In genomic region chr4:103425406-103425805, GRCh38 we compare ENCODE assay signal across 30 cellular contexts.
DNase-seq lines count a peak whose midpoint lies in the region; ATAC-seq, FAIRE-seq and TF ChIP-seq lines count a peak whose summit lies in the region.
"Had no signal": no experiment of that assay in that cellular context is flagged by ENCODE, and none has a peak within 500 bp of the region (broad histone marks: within the 10 kb centered on the region; RNA-seq: fewer than 3 reads in every experiment).

No MANE protein-coding gene starts in this region.

- peaks cover 4% of the 10 kb centered on the region; the same call in 1 of the 2 replicates for H3K9me2 ChIP-seq in GM23338 (ENCODE audit: insufficient read depth)

- H3K36me3 ChIP-seq in GM23338 (ENCODE audit: insufficient read depth) (no peaks in the 10 kb centered on the region), RWPE2 (ENCODE audit: low read depth) (no peaks in the 10 kb centered on the region)
- H3K36me3 ChIP-seq: lower lobe of right lung, prostate gland, tibial artery had no signal

- H3K79me2 ChIP-seq in GM23338 (replicated peaks; ENCODE audit: insufficient read depth): no peaks in the 10 kb centered on the region

- no peak for TF ChIP-seq RAD21 in A549 (conservative IDR thresholded peaks at IDR 0.05 in 1 of 2, IDR thresholded peaks at IDR 0.05 in 1 of 2)

- no peaks in the 10 kb centered on the region for H3K9me3 ChIP-seq in A549
- H3K9me3 ChIP-seq in RWPE2 (ENCODE audit: severe bottlenecking): no peaks in the 10 kb centered on the region
- H3K9me3 ChIP-seq: lower lobe of right lung, prostate gland, tibial artery had no signal

- H3K9me3 Mint-ChIP-seq in GM23338 (peaks cover 12% of the 10 kb centered on the region), chondrocyte (ENCODE audit: low read depth) (no peaks in the 10 kb centered on the region)

- no peak overlapping the region for H2AFZ ChIP-seq in GM23338

- FAIRE-seq in A549 (lab: Jason Lieb, UNC): no peak
- FAIRE-seq: GM19239, H54, HTR-8/SVneo had no signal

- H4K20me1 ChIP-seq in GM23338 (replicated peaks; ENCODE audit: insufficient read depth): no peaks in the 10 kb centered on the region

- H3K4me2 ChIP-seq in A549 (peak overlapping the region; percentile 51), GM23338 (peak overlapping the region; percentile 66)
- H3K4me2 ChIP-seq: KMS-11 had no signal

- H3K27me3 Mint-ChIP-seq in GM23338 (ENCODE audit: insufficient read depth, low read depth, poor library complexity) (no peaks in the 10 kb centered on the region), chondrocyte (ENCODE audit: low read depth) (peaks cover 11% of the 10 kb centered on the region)
- H3K27me3 Mint-ChIP-seq: dendritic cell treated with granulocyte-macrophage colony-stimulating factor and Interleukin-4, amounts not matched to agents 40 ng/mL and 50 ng/mL, for 4 days had no signal

- no peak overlapping the region for H3K4me3 ChIP-seq in A549
- H3K4me3 ChIP-seq in GM23338: no peak overlapping the region
- no peak overlapping the region for H3K4me3 ChIP-seq in RWPE2 (ENCODE audit: severe bottlenecking)
- H3K4me3 ChIP-seq: lower lobe of right lung, prostate gland, tibial artery had no signal

- no peak for TF ChIP-seq EP300 in A549 (IDR thresholded peaks at IDR 0.05)

- no peaks in the 10 kb centered on the region for H3K27me3 ChIP-seq in GM23338 (ENCODE audit: insufficient read depth)
- H3K27me3 ChIP-seq in RWPE2 (ENCODE audit: insufficient read depth, poor library complexity, severe bottlenecking): no peaks in the 10 kb centered on the region
- H3K27me3 ChIP-seq: foreskin keratinocyte, tibial artery had no signal

- H3K36me3 Mint-ChIP-seq in GM23338 (ENCODE audit: low read depth) (peaks cover 11% of the 10 kb centered on the region), chondrocyte (ENCODE audit: low read depth) (no peaks in the 10 kb centered on the region)
- H3K36me3 Mint-ChIP-seq: naive thymus-derived CD8-positive, alpha-beta T cell had no signal

- DNase-seq in A549 (ENCODE audit: low read depth in 1 of 2, low spot score in 1 of 2) (no peak), GM23338 (ENCODE audit: low spot score) (no peak), RWPE2 (ENCODE audit: low spot score) (no peak), left lobe of liver (ENCODE audit: low spot score) (peak; percentile 64), NCI-H146 treated with DMSO at 0.1 percent for 48 hours (lab: John Stamatoyannopoulos, UW; ENCODE audit: unreplicated experiment) (no peak), CD1c-positive myeloid dendritic cell (ENCODE audit: extremely low spot score) (no peak), chondrocyte (ENCODE audit: low spot score) (no peak), NCI-H2081 (lab: John Stamatoyannopoulos, UW) (no peak)
- DNase-seq: activated CD4-positive, alpha-beta T cell treated with anti-CD3 and anti-CD28 coated beads, Interleukin-2, amount 50 U/mL, for 4 hours; activated T-cell treated with anti-CD3 and anti-CD28 coated beads, Interleukin-2, amount 50 U/mL, for 48 hours; central memory CD4-positive, alpha-beta T cell; DND-41; GF-D8; head of caudate nucleus; lower lobe of right lung; MM.1S; naive thymus-derived CD8-positive, alpha-beta T cell; NCI-H2081 treated with DMSO at 0.1 percent for 48 hours; occipital lobe; RPMI8226; stimulated activated CD4-positive, alpha-beta T cell treated with anti-CD3 and anti-CD28 coated beads, Interleukin-2, amount 100 ng/mL, for 48 hours; tibial artery had no signal

- H3K4me3 Mint-ChIP-seq in GM23338 (no peak overlapping the region), chondrocyte (ENCODE audit: unreplicated experiment) (no peak overlapping the region)
- H3K4me3 Mint-ChIP-seq: dendritic cell treated with granulocyte-macrophage colony-stimulating factor and Interleukin-4, amounts not matched to agents 40 ng/mL and 50 ng/mL, for 4 days; naive thymus-derived CD8-positive, alpha-beta T cell had no signal

- peak overlapping the region; percentile 85 for H3K27ac Mint-ChIP-seq in GM23338
- H3K27ac Mint-ChIP-seq in chondrocyte (ENCODE audit: unreplicated experiment): no peak overlapping the region
- H3K27ac Mint-ChIP-seq: dendritic cell treated with granulocyte-macrophage colony-stimulating factor and Interleukin-4, amounts not matched to agents 40 ng/mL and 50 ng/mL, for 4 days; naive thymus-derived CD8-positive, alpha-beta T cell had no signal

- POLR2A ChIA-PET in A549 (lab: Yijun Ruan, JAX): interaction anchor here (0.6 kb wide), 1 partner anchor 349 kb away, joined by 3 read pairs; no protein-coding TSS in a partner anchor

- WGBS in A549 (ENCODE audit: missing lambda C conversion rate): 33% methylated on average over 1 of the region's 1 CpG

- H3K27ac ChIP-seq in A549: peak overlapping the region in 1 of 2 experiments; percentile 7; a peak in 1 of 6 replicates
- no peak overlapping the region for H3K27ac ChIP-seq in GM23338 (ENCODE audit: low read depth)
- peak overlapping the region; percentile 6 for H3K27ac ChIP-seq in RWPE2 (ENCODE audit: poor library complexity, severe bottlenecking)
- H3K27ac ChIP-seq: foreskin keratinocyte, KMS-11, lower lobe of right lung, prostate gland, tibial artery had no signal

- peaks cover 35% of the 10 kb centered on the region for H3K4me1 ChIP-seq in A549
- peaks cover 55% of the 10 kb centered on the region for H3K4me1 ChIP-seq in GM23338 (ENCODE audit: insufficient read depth)
- peaks cover 11% of the 10 kb centered on the region for H3K4me1 ChIP-seq in RWPE2 (ENCODE audit: insufficient read depth, poor library complexity, severe bottlenecking)
- H3K4me1 ChIP-seq: foreskin keratinocyte, lower lobe of right lung, prostate gland, tibial artery had no signal

- peak in 1 of 2 experiments; percentile 55; a peak in 1 of 6 replicates for ATAC-seq in A549
- no peak for ATAC-seq in GM23338
- ATAC-seq in RWPE2 (ENCODE audit: low read depth): no peak
- peak; percentile 74 for ATAC-seq in left lobe of liver
- ATAC-seq: foreskin keratinocyte; naive thymus-derived CD8-positive, alpha-beta T cell; sciatic nerve had no signal

- CTCF ChIA-PET in A549 (lab: Yijun Ruan, JAX): no interaction called here

- H3K4me1 Mint-ChIP-seq in GM23338: peaks cover 43% of the 10 kb centered on the region
- no peaks in the 10 kb centered on the region for H3K4me1 Mint-ChIP-seq in chondrocyte (ENCODE audit: low read depth)
- H3K4me1 Mint-ChIP-seq: naive thymus-derived CD8-positive, alpha-beta T cell had no signal

- TF ChIP-seq CTCF in A549 (IDR thresholded peaks at IDR 0.05) (no peak), GM23338 (conservative IDR thresholded peaks at IDR 0.05; ENCODE audit: low read depth in 2 of 2) (no peak), RWPE2 (IDR thresholded peaks at IDR 0.05; ENCODE audit: poor library complexity, severe bottlenecking) (no peak), chondrocyte (IDR thresholded peaks at IDR 0.05) (no peak)

- no peak for TF ChIP-seq POLR2A in A549 (IDR thresholded peaks at IDR 0.05; ENCODE audit: low read length)

- H3F3A ChIP-seq in GM23338 (replicated peaks; ENCODE audit: low read depth): no peaks in the 10 kb centered on the region

TF ChIP-seq in A549, 52 proteins besides CTCF, POLR2A, EP300 and RAD21 (continues in another document):
- TF ChIP-seq EHMT2 (IDR thresholded peaks at IDR 0.05; ENCODE audit: low read depth) (no peak), NFE2L2 (conservative IDR thresholded peaks at IDR 0.05; ENCODE audit: low read length) (no peak), MAX (IDR thresholded peaks at IDR 0.05) (no peak), RCOR1 (IDR thresholded peaks at IDR 0.05; ENCODE audit: low read depth, low read length) (no peak), CBX8 (IDR thresholded peaks at IDR 0.05) (no peak), RARB (CRISPR knock-in tag; IDR thresholded peaks at IDR 0.05) (no peak), JUNB (IDR thresholded peaks at IDR 0.05) (no peak), ZC3H11A (IDR thresholded peaks at IDR 0.05) (no peak), HOXA7 (CRISPR knock-in tag; IDR thresholded peaks at IDR 0.05) (no peak), CHD4 (IDR thresholded peaks at IDR 0.05; ENCODE audit: borderline replicate concordance) (no peak)
- TF ChIP-seq, protein P1, sequence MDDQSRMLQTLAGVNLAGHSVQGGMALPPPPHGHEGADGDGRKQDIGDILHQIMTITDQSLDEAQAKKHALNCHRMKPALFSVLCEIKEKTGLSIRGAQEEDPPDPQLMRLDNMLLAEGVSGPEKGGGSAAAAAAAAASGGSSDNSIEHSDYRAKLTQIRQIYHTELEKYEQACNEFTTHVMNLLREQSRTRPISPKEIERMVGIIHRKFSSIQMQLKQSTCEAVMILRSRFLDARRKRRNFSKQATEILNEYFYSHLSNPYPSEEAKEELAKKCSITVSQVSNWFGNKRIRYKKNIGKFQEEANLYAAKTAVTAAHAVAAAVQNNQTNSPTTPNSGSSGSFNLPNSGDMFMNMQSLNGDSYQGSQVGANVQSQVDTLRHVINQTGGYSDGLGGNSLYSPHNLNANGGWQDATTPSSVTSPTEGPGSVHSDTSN (IDR thresholded peaks at IDR 0.05): no peak

TF ChIP-seq in GM23338, 12 proteins besides CTCF, POLR2A, EP300 and RAD21 (continues in another document):
- no peak for TF ChIP-seq ZNF331 (CRISPR knock-in tag; IDR thresholded peaks at IDR 0.05; ENCODE audit: low read depth)
